ENCODE assay signal across 12 cellular contexts in genomic region chr3:55330355-55330754, GRCh38.
DNase-seq lines count a peak whose midpoint lies in the region; TF ChIP-seq lines count a peak whose summit lies in the region.
"Had no signal": no experiment of that assay in that cellular context is flagged by ENCODE, and none has a peak within 500 bp of the region (broad histone marks: within the 10 kb centered on the region; RNA-seq: fewer than 3 reads in every experiment).

No MANE protein-coding gene starts in this region.

- no peaks in the 10 kb centered on the region for H3K27me3 ChIP-seq in osteoblast (ENCODE audit: insufficient read depth, low read length)
- H3K27me3 ChIP-seq: tibial artery had no signal

- no peaks in the 10 kb centered on the region for H3K9me3 ChIP-seq in osteoblast (ENCODE audit: low read depth, low read length)
- H3K9me3 ChIP-seq: tibial artery had no signal

- DNase-seq in EH (ENCODE audit: low read depth) (peak; percentile 97), NCI-H526 treated with DMSO at 0.1 percent for 48 hours (lab: John Stamatoyannopoulos, UW) (peak; percentile 75), epithelial cell of proximal tubule (ENCODE audit: low read depth) (peak; percentile 96), osteoblast (ENCODE audit: insufficient read length, low spot score, missing footprints) (peak; percentile 93), activated gamma-delta T cell treated with Interleukin-2 at 50 U/mL for 16 hours (no peak), SIG-M5 treated with dmso at 0.1 percent for 504 hours (lab: John Stamatoyannopoulos, UW; ENCODE audit: unreplicated experiment) (no peak), mesothelial cell of epicardium (ENCODE audit: low spot score in 2 of 2, unreplicated experiment in 2 of 2) (no peak), superior temporal gyrus (ENCODE audit: extremely low spot score) (no peak)
- DNase-seq: GDM1, left ventricle myocardium superior, NCI-H1436, tibial artery had no signal

- H3K79me2 ChIP-seq in osteoblast (ENCODE audit: insufficient read depth, low read length): peaks cover 2% of the 10 kb centered on the region

- H3K4me1 ChIP-seq in osteoblast (ENCODE audit: insufficient read depth, low read length): peaks cover 66% of the 10 kb centered on the region
- H3K4me1 ChIP-seq: tibial artery had no signal

- no peaks in the 10 kb centered on the region for H3K27me3 Mint-ChIP-seq in mesothelial cell of epicardium (ENCODE audit: low read depth)

- H3K36me3 ChIP-seq in osteoblast (ENCODE audit: insufficient read depth, low read length): no peaks in the 10 kb centered on the region
- H3K36me3 ChIP-seq: tibial artery had no signal

- peak overlapping the region; percentile 78 for H3K4me2 ChIP-seq in osteoblast (ENCODE audit: insufficient read depth, low read length)

- H4K20me1 ChIP-seq in osteoblast (ENCODE audit: insufficient read depth, low read length): no peaks in the 10 kb centered on the region

- TF ChIP-seq CTCF in epithelial cell of proximal tubule (conservative IDR thresholded peaks at IDR 0.05; ENCODE audit: low read depth, low read length) (no peak), osteoblast (IDR thresholded peaks at IDR 0.05; ENCODE audit: extremely low read depth, low read depth, low read length) (no peak), mesothelial cell of epicardium (IDR thresholded peaks at IDR 0.05; ENCODE audit: unreplicated experiment) (no peak)

- H3K4me3 ChIP-seq in epithelial cell of proximal tubule (ENCODE audit: low read depth, low read length) (no peak overlapping the region), osteoblast (ENCODE audit: insufficient read depth, low read length) (no peak overlapping the region)
- H3K4me3 ChIP-seq: tibial artery had no signal

- peaks cover 30% of the 10 kb centered on the region for H3K4me1 Mint-ChIP-seq in mesothelial cell of epicardium

- H3K4me3 Mint-ChIP-seq in mesothelial cell of epicardium: no peak overlapping the region

- no peak overlapping the region for H3K27ac Mint-ChIP-seq in mesothelial cell of epicardium

- no peak overlapping the region for H2AFZ ChIP-seq in osteoblast (ENCODE audit: low read length)

- H3K27ac ChIP-seq in osteoblast (ENCODE audit: low read depth, low read length): peak overlapping the region; percentile 98
- H3K27ac ChIP-seq: tibial artery had no signal

- H3K36me3 Mint-ChIP-seq in mesothelial cell of epicardium: no peaks in the 10 kb centered on the region

- no peaks in the 10 kb centered on the region for H3K9me3 Mint-ChIP-seq in mesothelial cell of epicardium

Comparison
In these comparisons a context has a peak if more than half of its experiments do, and no peak if none do; other contexts are left out.
1. DNase-seq: peak in EH (single experiment), NCI-H526 treated with DMSO at 0.1 percent for 48 hours (single experiment), epithelial cell of proximal tubule (single experiment) and osteoblast (single experiment); none in activated gamma-delta T cell treated with Interleukin-2 at 50 U/mL for 16 hours (single experiment), SIG-M5 treated with dmso at 0.1 percent for 504 hours (single experiment), mesothelial cell of epicardium (0 of 2) and superior temporal gyrus (single experiment).